ENCODE assay signal across 8 cellular contexts in genomic region chr22:30609260-30610185, GRCh38. TPM values are rescaled to one million over a fixed set of nuclear protein-coding genes. Genes with fewer than 3 reads are reported as not detected.
DNase-seq lines count a peak whose midpoint lies in the region; ATAC-seq and TF ChIP-seq lines count a peak whose summit lies in the region.

No MANE protein-coding gene starts in this region.

- DNase-seq in AML-193 (lab: John Stamatoyannopoulos, UW), result peak; percentile 56 to 66
- peak; percentile 61 for DNase-seq in GM20000 (ENCODE audit: low spot score)
- DNase-seq in chondrocyte (ENCODE audit: low spot score), result no peak
- no peak for DNase-seq in memory B cell (ENCODE audit: low spot score in 2 of 2)
- DNase-seq in uterus, result peak; percentile 55 to 75
- DNase-seq in activated gamma-delta T cell treated with Interleukin-2 at 50 U/mL for 16 hours, result no peak

- H3K36me3 Mint-ChIP-seq in chondrocyte (ENCODE audit: low read depth) (peaks cover 5% of the 10 kb centered on the region), memory B cell (no peaks in the 10 kb centered on the region)

- H3K4me2 ChIP-seq in OCI-LY3 (ENCODE audit: low read length), result peak overlapping the region; percentile 93

- H3K27me3 ChIP-seq in OCI-LY3 (ENCODE audit: low read depth, low read length) (no peaks in the 10 kb centered on the region), uterus (no peaks in the 10 kb centered on the region)

- peak overlapping the region; percentile 26; the same call in 1 of the 2 replicates for H2AFZ ChIP-seq in OCI-LY3 (ENCODE audit: low read depth, low read length)

- peak overlapping the region; percentile 50 for H3K4me3 ChIP-seq in OCI-LY3 (ENCODE audit: low read length)
- H3K4me3 ChIP-seq in uterus, result no peak overlapping the region

- ATAC-seq in memory B cell (ENCODE audit: low read depth) (peak; percentile 25), GM18520 (IDR thresholded peaks at IDR 0.05; ENCODE audit: unreplicated experiment) (no peak)

- no peaks in the 10 kb centered on the region for H4K20me1 ChIP-seq in OCI-LY3 (ENCODE audit: insufficient read depth, low read length)

- TF ChIP-seq CTCF in GM20000 (IDR thresholded peaks at IDR 0.05; ENCODE audit: extremely low read depth, missing control alignments) (no peak), OCI-LY3 (IDR thresholded peaks at IDR 0.05; ENCODE audit: low read depth, low read length) (no peak), chondrocyte (IDR thresholded peaks at IDR 0.05) (no peak), uterus (IDR thresholded peaks at IDR 0.05) (no peak)

- peaks cover 43% of the 10 kb centered on the region for H3K4me1 Mint-ChIP-seq in chondrocyte (ENCODE audit: low read depth)
- peaks cover 23% of the 10 kb centered on the region for H3K4me1 Mint-ChIP-seq in memory B cell

- intact Hi-C loops in uterus (cut with DNase I; ENCODE audit: low total_unique reads), result no loop called here

- peak overlapping the region; percentile 14; the same call in 1 of the 2 replicates for H3K9ac ChIP-seq in OCI-LY3 (ENCODE audit: low read length)

- H3K9me3 ChIP-seq in OCI-LY3 (ENCODE audit: insufficient read depth, low read length), result no peaks in the 10 kb centered on the region
- no peaks in the 10 kb centered on the region for H3K9me3 ChIP-seq in uterus

- TF ChIP-seq POLR2A in uterus (IDR thresholded peaks at IDR 0.05), result no peak

- H3K9me3 Mint-ChIP-seq in chondrocyte (ENCODE audit: low read depth) (no peaks in the 10 kb centered on the region), memory B cell (no peaks in the 10 kb centered on the region)

- H3K27ac Mint-ChIP-seq in chondrocyte (ENCODE audit: unreplicated experiment), result peak overlapping the region; percentile 92
- no peak overlapping the region for H3K27ac Mint-ChIP-seq in memory B cell

- no peaks in the 10 kb centered on the region for H3K27me3 Mint-ChIP-seq in chondrocyte (ENCODE audit: low read depth)
- H3K27me3 Mint-ChIP-seq in memory B cell, result peaks cover 4% of the 10 kb centered on the region

- no peaks in the 10 kb centered on the region for H3K36me3 ChIP-seq in OCI-LY3 (replicated peaks; ENCODE audit: low read depth, low read length)
- H3K36me3 ChIP-seq in uterus, result no peaks in the 10 kb centered on the region

- H3K79me2 ChIP-seq in OCI-LY3 (ENCODE audit: low read length), result no peaks in the 10 kb centered on the region

- peak overlapping the region; percentile 14; the same call in 1 of the 2 replicates for H3K27ac ChIP-seq in OCI-LY3 (ENCODE audit: low read length)
- H3K27ac ChIP-seq in uterus, result peak overlapping the region; percentile 82 to 85

- H3K4me1 ChIP-seq in OCI-LY3 (ENCODE audit: low read length) (peaks cover 49% of the 10 kb centered on the region), uterus (peaks cover 0 to 14% of the 10 kb centered on the region in 2 donors)

- peak overlapping the region; percentile 14 for H3K4me3 Mint-ChIP-seq in chondrocyte (ENCODE audit: unreplicated experiment)
- H3K4me3 Mint-ChIP-seq in memory B cell, result no peak overlapping the region

RNA-seq across cellular contexts. Expression of gene TCN2, which starts 2.5 kb away (rescaled TPM):
- total RNA-seq in chondrocyte, result 10.4 to 14.9 TPM (median 11.5 TPM) in 3 replicates
- total RNA-seq in uterus, result 10 to 100 TPM; 21.8 to 44.5 (median 30.3) TPM

RNA-seq across cellular contexts. Expression of gene PES1, which starts 17.8 kb away (rescaled TPM):
- total RNA-seq in chondrocyte, result 53.6 to 61.7 TPM (median 56.4 TPM) in 3 replicates
- 10 to 100 TPM; 13.5 to 67.5 (median 44.9) TPM for total RNA-seq in uterus

RNA-seq across cellular contexts. Expression of gene SLC35E4, which starts 26.1 kb away (rescaled TPM):
- total RNA-seq in chondrocyte, result 5.3 to 7.9 TPM (median 7.6 TPM) in 3 replicates
- 10 to 100 TPM in 1 of 4 donors, 1 to 10 TPM in 1, under 1 TPM in 2; 0.29 to 11.7 (median 3.0) TPM for total RNA-seq in uterus

RNA-seq across cellular contexts. Expression of gene GAL3ST1, which starts 35.1 kb away (rescaled TPM):
- total RNA-seq in chondrocyte (0.82 to 3.9 TPM (median 2.8 TPM) in 3 replicates), uterus (1 to 10 TPM in 2 of 4 donors, under 1 TPM in 1, not detected in 1; 0.26 to 6.6 (median 1.2) TPM)

RNA-seq across cellular contexts. Expression of gene DUSP18, which starts 58.2 kb away (rescaled TPM):
- 7.6 to 9.4 TPM (median 9.0 TPM) in 3 replicates for total RNA-seq in chondrocyte
- 10 to 100 TPM in 1 of 4 donors, 1 to 10 TPM in 2, under 1 TPM in 1; 0.88 to 10.6 (median 9.8) TPM for total RNA-seq in uterus

Comparison
In these comparisons a context has a peak if more than half of its experiments do, and no peak if none do; other contexts are left out.
1. DNase-seq: peak in AML-193 (2 of 2), GM20000 (single experiment) and uterus (2 of 2); none in chondrocyte (single experiment), memory B cell (0 of 2) and activated gamma-delta T cell treated with Interleukin-2 at 50 U/mL for 16 hours (single experiment).